In genomic region chr11:92451081-92451480, GRCh38 we compare ENCODE assay signal across 7 cellular contexts.
"Had no signal": no experiment of that assay in that cellular context is flagged by ENCODE, and none has a peak within 500 bp of the region (broad histone marks: within the 10 kb centered on the region; RNA-seq: fewer than 3 reads in every experiment).

No MANE protein-coding gene starts in this region.

- H3K4me3 Mint-ChIP-seq: IgD-negative memory B cell had no signal

- H3K27ac Mint-ChIP-seq: IgD-negative memory B cell had no signal

- DNase-seq: IMR-90, KBM-7 had no signal

- H3K36me3 Mint-ChIP-seq: IgD-negative memory B cell had no signal

- H3K27ac ChIP-seq: HL-60 had no signal

- H3K27me3 Mint-ChIP-seq: IgD-negative memory B cell had no signal

- ATAC-seq: HepG2, K562 had no signal

- H3K9me3 Mint-ChIP-seq: IgD-negative memory B cell had no signal

- H3K4me3 ChIP-seq: K562 had no signal

- FAIRE-seq: HepG2, HTR-8/SVneo, K562 had no signal
